ENCODE assay signal across 30 cellular contexts in genomic region chr4:48596336-48596735, GRCh38.
"Had no signal": no experiment of that assay in that cellular context is flagged by ENCODE, and none has a peak within 500 bp of the region (broad histone marks: within the 10 kb centered on the region; RNA-seq: fewer than 3 reads in every experiment).

No MANE protein-coding gene starts in this region.

- H3K27me3 ChIP-seq: left lung, neural progenitor cell, neutrophil, right atrium auricular region, right lobe of liver, tibial nerve, uterus had no signal

- DNase-seq: hypothalamus; immature natural killer cell; kidney; left colon; left lung; lower lobe of right lung; mesendoderm; naive B cell; natural killer cell; nephron progenitor cell; occipital lobe; psoas muscle; right lobe of liver; stimulated activated CD4-positive, alpha-beta T cell treated with anti-CD3 and anti-CD28 coated beads, Interleukin-1b, Interleukin-23, amount 100 ng/mL, for 48 hours; stimulated activated CD4-positive, alpha-beta T cell treated with anti-CD3 and anti-CD28 coated beads, Interleukin-2, amount 100 ng/mL, for 48 hours; stimulated activated CD4-positive, alpha-beta T cell treated with anti-CD3 and anti-CD28 coated beads, Interleukin-4, amount 100 ng/mL, for 4 hours; stimulated activated CD8-positive, alpha-beta memory T cell treated with anti-CD3 and anti-CD28 coated beads, Interleukin-4, amount 100 ng/mL, for 48 hours; stimulated activated naive CD4-positive, alpha-beta T cell treated with Interleukin-2 at 50 U/mL for 16 hours; stimulated activated naive CD8-positive, alpha-beta T cell treated with anti-CD3 and anti-CD28 coated beads, Interleukin-15, amount 100 ng/mL, for 72 hours; substantia nigra; uterus had no signal

- FAIRE-seq: kidney had no signal

- H3K36me3 ChIP-seq: uterus had no signal

- H3K9me3 Mint-ChIP-seq: mesothelial cell of epicardium; naive B cell; natural killer cell; nephron progenitor cell; neural progenitor cell; stimulated activated memory B cell treated with anti-CD40 and anti-IgM and Interleukin-4, amounts not matched to agents 10 μg/mL and 1 μg/mL and 100 μg/mL, for 72 hours; stimulated activated naive CD8-positive, alpha-beta T cell treated with anti-CD3 and anti-CD28 coated beads, Interleukin-15, amount 100 ng/mL, for 72 hours; type B pancreatic cell had no signal

- H3K4me3 ChIP-seq: left lung, lower lobe of right lung, neural progenitor cell, psoas muscle, right atrium auricular region, right lobe of liver, smooth muscle cell, tibial nerve, uterus had no signal

- H3K9me3 ChIP-seq: left lung, lower lobe of right lung, neutrophil, psoas muscle, right atrium auricular region, right lobe of liver, tibial nerve, uterus had no signal

- H3K4me2 ChIP-seq: neural progenitor cell, smooth muscle cell had no signal

- H2AFZ ChIP-seq: neural progenitor cell, parathyroid adenoma had no signal

- H3K4me1 ChIP-seq: lower lobe of right lung, parathyroid adenoma, psoas muscle, right lobe of liver, tibial nerve, uterus had no signal

- H3K79me2 ChIP-seq: parathyroid adenoma had no signal

- ATAC-seq: left colon; left lung; lower lobe of right lung; natural killer cell; psoas muscle; right lobe of liver; stimulated activated memory B cell treated with anti-CD40 and anti-IgM and Interleukin-4, amounts not matched to agents 10 μg/mL and 1 μg/mL and 100 μg/mL, for 72 hours; stimulated activated naive CD8-positive, alpha-beta T cell treated with anti-CD3 and anti-CD28 coated beads, Interleukin-15, amount 100 ng/mL, for 72 hours had no signal

- H3K9ac ChIP-seq: neural progenitor cell, parathyroid adenoma had no signal

- H3K36me3 Mint-ChIP-seq: natural killer cell had no signal

- H3K4me1 Mint-ChIP-seq: stimulated activated memory B cell treated with anti-CD40 and anti-IgM and Interleukin-4, amounts not matched to agents 10 μg/mL and 1 μg/mL and 100 μg/mL, for 72 hours; stimulated activated naive CD8-positive, alpha-beta T cell treated with anti-CD3 and anti-CD28 coated beads, Interleukin-15, amount 100 ng/mL, for 72 hours had no signal

- H3K27me3 Mint-ChIP-seq: naive B cell; stimulated activated memory B cell treated with anti-CD40 and anti-IgM and Interleukin-4, amounts not matched to agents 10 μg/mL and 1 μg/mL and 100 μg/mL, for 72 hours; stimulated activated naive CD8-positive, alpha-beta T cell treated with anti-CD3 and anti-CD28 coated beads, Interleukin-15, amount 100 ng/mL, for 72 hours; type B pancreatic cell had no signal

- H3K27ac ChIP-seq: left lung, lower lobe of right lung, neural progenitor cell, neutrophil, parathyroid adenoma, psoas muscle, right atrium auricular region, right lobe of liver, tibial nerve, uterus had no signal

- H3K4me3 Mint-ChIP-seq: immature natural killer cell; mesothelial cell of epicardium; naive B cell; natural killer cell; nephron progenitor cell; neural progenitor cell; stimulated activated memory B cell treated with anti-CD40 and anti-IgM and Interleukin-4, amounts not matched to agents 10 μg/mL and 1 μg/mL and 100 μg/mL, for 72 hours; stimulated activated naive CD8-positive, alpha-beta T cell treated with anti-CD3 and anti-CD28 coated beads, Interleukin-15, amount 100 ng/mL, for 72 hours; type B pancreatic cell had no signal
